In the genomic region with DNA sequence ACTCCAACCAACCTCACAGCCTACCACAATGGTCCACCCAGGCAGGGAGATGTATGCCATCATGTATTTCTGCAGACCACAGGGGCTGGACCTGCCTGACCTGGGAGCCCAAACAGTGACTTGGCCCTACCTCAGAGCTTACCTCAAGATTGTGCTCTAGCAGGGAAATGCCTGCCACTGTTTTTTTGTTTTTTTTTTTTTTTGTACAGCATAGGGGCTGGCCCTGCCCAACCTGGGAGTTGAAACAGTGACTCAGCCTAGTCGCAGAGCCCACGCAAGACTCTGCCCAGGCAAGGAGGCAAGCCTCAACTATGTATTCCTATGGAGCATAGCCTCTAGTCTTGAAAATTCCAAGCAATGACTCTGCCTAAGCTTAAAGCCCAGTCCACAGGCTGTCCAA, we compare ENCODE assay signal across 1 cellular context.
TF ChIP-seq lines count a peak whose summit lies in the region.

No MANE protein-coding gene starts in this region.

TF ChIP-seq in HepG2, 621 proteins besides CTCF, POLR2A, EP300 and RAD21 (continued from another document):
- TF ChIP-seq, protein P1, sequence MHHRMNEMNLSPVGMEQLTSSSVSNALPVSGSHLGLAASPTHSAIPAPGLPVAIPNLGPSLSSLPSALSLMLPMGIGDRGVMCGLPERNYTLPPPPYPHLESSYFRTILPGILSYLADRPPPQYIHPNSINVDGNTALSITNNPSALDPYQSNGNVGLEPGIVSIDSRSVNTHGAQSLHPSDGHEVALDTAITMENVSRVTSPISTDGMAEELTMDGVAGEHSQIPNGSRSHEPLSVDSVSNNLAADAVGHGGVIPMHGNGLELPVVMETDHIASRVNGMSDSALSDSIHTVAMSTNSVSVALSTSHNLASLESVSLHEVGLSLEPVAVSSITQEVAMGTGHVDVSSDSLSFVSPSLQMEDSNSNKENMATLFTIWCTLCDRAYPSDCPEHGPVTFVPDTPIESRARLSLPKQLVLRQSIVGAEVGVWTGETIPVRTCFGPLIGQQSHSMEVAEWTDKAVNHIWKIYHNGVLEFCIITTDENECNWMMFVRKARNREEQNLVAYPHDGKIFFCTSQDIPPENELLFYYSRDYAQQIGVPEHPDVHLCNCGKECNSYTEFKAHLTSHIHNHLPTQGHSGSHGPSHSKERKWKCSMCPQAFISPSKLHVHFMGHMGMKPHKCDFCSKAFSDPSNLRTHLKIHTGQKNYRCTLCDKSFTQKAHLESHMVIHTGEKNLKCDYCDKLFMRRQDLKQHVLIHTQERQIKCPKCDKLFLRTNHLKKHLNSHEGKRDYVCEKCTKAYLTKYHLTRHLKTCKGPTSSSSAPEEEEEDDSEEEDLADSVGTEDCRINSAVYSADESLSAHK (CRISPR knock-in tag; IDR thresholded peaks at IDR 0.05; ENCODE audit: borderline replicate concordance) = no peak
- TF ChIP-seq PTBP1 (IDR thresholded peaks at IDR 0.05; ENCODE audit: low read depth, low read length, poor library complexity, severe bottlenecking) = no peak
- no peak for TF ChIP-seq HMG20B (CRISPR knock-in tag; conservative IDR thresholded peaks at IDR 0.05)
- no peak for TF ChIP-seq CAMTA2 (CRISPR knock-in tag; IDR thresholded peaks at IDR 0.05; ENCODE audit: borderline replicate concordance)
- no peak for TF ChIP-seq HNRNPLL (IDR thresholded peaks at IDR 0.05; ENCODE audit: low read depth, low read length, poor library complexity, severe bottlenecking)
